Comparison of ENCODE assay signal across 16 cellular contexts in genomic region chr4:92047209-92047877, GRCh38.
DNase-seq lines count a peak whose midpoint lies in the region; ATAC-seq and TF ChIP-seq lines count a peak whose summit lies in the region.
"Had no signal": no experiment of that assay in that cellular context is flagged by ENCODE, and none has a peak within 500 bp of the region (broad histone marks: within the 10 kb centered on the region; RNA-seq: fewer than 3 reads in every experiment).

No MANE protein-coding gene starts in this region.

- H3K4me3 Mint-ChIP-seq in activated naive CD8-positive, alpha-beta T cell treated with anti-CD3 and anti-CD28 coated beads for 36 hours = no peak overlapping the region
- H3K4me3 Mint-ChIP-seq: activated CD4-positive, alpha-beta memory T cell treated with anti-CD3 and anti-CD28 coated beads for 36 hours; central memory CD8-positive, alpha-beta T cell had no signal

- H3K36me3 Mint-ChIP-seq in activated naive CD8-positive, alpha-beta T cell treated with anti-CD3 and anti-CD28 coated beads for 36 hours = no peaks in the 10 kb centered on the region
- H3K36me3 Mint-ChIP-seq: activated CD4-positive, alpha-beta memory T cell treated with anti-CD3 and anti-CD28 coated beads for 36 hours had no signal

- no peak overlapping the region for H3K27ac ChIP-seq in left lung
- H3K27ac ChIP-seq: BLaER1, right lobe of liver had no signal

- H3K4me3 ChIP-seq in astrocyte of the cerebellum (ENCODE audit: low read depth, low read length) (no peak overlapping the region), left lung (no peak overlapping the region)
- H3K4me3 ChIP-seq: BLaER1, K562, right lobe of liver had no signal

- H3K9me3 ChIP-seq in left lung = peaks cover 0 to 8% of the 10 kb centered on the region in 2 donors
- H3K9me3 ChIP-seq: BLaER1, right lobe of liver had no signal

- H3K4me1 ChIP-seq in left lung = no peaks in the 10 kb centered on the region
- H3K4me1 ChIP-seq: BLaER1, right lobe of liver had no signal

- H3K4me1 Mint-ChIP-seq in activated naive CD8-positive, alpha-beta T cell treated with anti-CD3 and anti-CD28 coated beads for 36 hours = no peaks in the 10 kb centered on the region
- H3K4me1 Mint-ChIP-seq: central memory CD8-positive, alpha-beta T cell had no signal

- intact Hi-C loops in left lung (cut with DNase I) = no loop called here

- no peaks in the 10 kb centered on the region for H3K9me3 Mint-ChIP-seq in activated naive CD8-positive, alpha-beta T cell treated with anti-CD3 and anti-CD28 coated beads for 36 hours

- DNase-seq in ACHN (peak; percentile 33), HuH-7 (ENCODE audit: low spot score) (peak; percentile 3), astrocyte of the cerebellum (ENCODE audit: low read depth) (peak; percentile 28), left lung (no peak)
- DNase-seq in activated effector memory CD4-positive, alpha-beta T cell treated with Interleukin-2 at 50 U/mL for 16 hours = no peak
- DNase-seq in activated naive CD8-positive, alpha-beta T cell treated with anti-CD3 and anti-CD28 coated beads for 36 hours = no peak
- DNase-seq in activated CD4-positive, alpha-beta T cell treated with anti-CD3 and anti-CD28 coated beads, Interleukin-2, amount 50 U/mL, for 4 hours = no peak
- DNase-seq: activated CD4-positive, alpha-beta memory T cell treated with anti-CD3 and anti-CD28 coated beads for 36 hours; activated gamma-delta T cell; NCI-H1694 treated with DMSO at 0.1 percent for 48 hours; right lobe of liver had no signal

- TF ChIP-seq CTCF in astrocyte of the cerebellum (IDR thresholded peaks at IDR 0.05; ENCODE audit: low read depth, low read length, missing control alignments) (peak; percentile 26), left lung (IDR thresholded peaks at IDR 0.05) (no peak)

- no peaks in the 10 kb centered on the region for H3K36me3 ChIP-seq in left lung
- H3K36me3 ChIP-seq: BLaER1, right lobe of liver had no signal

- H3K27me3 ChIP-seq in left lung = no peaks in the 10 kb centered on the region
- H3K27me3 ChIP-seq: BLaER1, right lobe of liver had no signal

- H3K27me3 Mint-ChIP-seq in activated naive CD8-positive, alpha-beta T cell treated with anti-CD3 and anti-CD28 coated beads for 36 hours = no peaks in the 10 kb centered on the region
- H3K27me3 Mint-ChIP-seq: activated CD4-positive, alpha-beta memory T cell treated with anti-CD3 and anti-CD28 coated beads for 36 hours; central memory CD8-positive, alpha-beta T cell had no signal

- ATAC-seq in left lung = peak; percentile 29
- no peak for ATAC-seq in HG02870 (IDR thresholded peaks at IDR 0.05; ENCODE audit: unreplicated experiment)
- ATAC-seq: esophagus mucosa, K562 had no signal

- in situ Hi-C loops in ACHN (cut with HindIII; ENCODE audit: low pct_ligation_motif_present, low pct_unique_long_range_greater_than_20kb, low sequenced_read_pairs) = no loop called here
- in situ Hi-C loops in astrocyte of the cerebellum (cut with HindIII; ENCODE audit: low sequenced_read_pairs) = no loop called here

- H3K27ac Mint-ChIP-seq in activated naive CD8-positive, alpha-beta T cell treated with anti-CD3 and anti-CD28 coated beads for 36 hours = no peak overlapping the region
- H3K27ac Mint-ChIP-seq: activated CD4-positive, alpha-beta memory T cell treated with anti-CD3 and anti-CD28 coated beads for 36 hours had no signal

Comparison
In these comparisons a context has a peak if more than half of its experiments do, and no peak if none do; other contexts are left out.
1. DNase-seq: peak in ACHN (single experiment), HuH-7 (single experiment) and astrocyte of the cerebellum (single experiment); none in left lung (0 of 2), activated effector memory CD4-positive, alpha-beta T cell treated with Interleukin-2 at 50 U/mL for 16 hours (single experiment), activated naive CD8-positive, alpha-beta T cell treated with anti-CD3 and anti-CD28 coated beads for 36 hours (single experiment) and activated CD4-positive, alpha-beta T cell treated with anti-CD3 and anti-CD28 coated beads, Interleukin-2, amount 50 U/mL, for 4 hours (0 of 2).